In genomic region chr1:100523038-100523649, GRCh38 we compare ENCODE assay signal across 8 cellular contexts. TPM values are rescaled to one million over a fixed set of nuclear protein-coding genes. Genes with fewer than 3 reads are reported as not detected.
DNase-seq lines count a peak whose midpoint lies in the region; ATAC-seq and TF ChIP-seq lines count a peak whose summit lies in the region.

No MANE protein-coding gene starts in this region.

- no peaks in the 10 kb centered on the region for H3K27me3 Mint-ChIP-seq in activated T-cell treated with anti-CD3 and anti-CD28 coated beads, Interleukin-2, amount 50 U/mL, for 72 hours (ENCODE audit: low read depth)

- H3K27ac Mint-ChIP-seq in activated T-cell treated with anti-CD3 and anti-CD28 coated beads, Interleukin-2, amount 50 U/mL, for 72 hours, result no peak overlapping the region

- TF ChIP-seq CTCF in left lung (IDR thresholded peaks at IDR 0.05), result no peak

- no peak overlapping the region for H3K4me3 ChIP-seq in left lung

- H3K27ac ChIP-seq in left lung, result peak overlapping the region in 1 of 2 donors; percentile 23

- no peak for DNase-seq in left lung
- DNase-seq in activated T-cell treated with anti-CD3 and anti-CD28 coated beads, Interleukin-2, amount 50 U/mL, for 72 hours, result no peak
- no peak for DNase-seq in kidney tubule cell (ENCODE audit: low spot score)
- no peak for DNase-seq in KG1 (lab: John Stamatoyannopoulos, UW)

- peak; percentile 88 for ATAC-seq in GM18508 (IDR thresholded peaks at IDR 0.05; ENCODE audit: insufficient read depth, unreplicated experiment)
- peak; percentile 93 for ATAC-seq in GM21786 (IDR thresholded peaks at IDR 0.05; ENCODE audit: unreplicated experiment)
- ATAC-seq in HG03558 (IDR thresholded peaks at IDR 0.05; ENCODE audit: extremely low read depth, unreplicated experiment), result peak; percentile 92
- ATAC-seq in left lung, result peak; percentile 59
- ATAC-seq in activated T-cell treated with anti-CD3 and anti-CD28 coated beads, Interleukin-2, amount 50 U/mL, for 72 hours (replicated peaks in 1 of 2), result no peak
- no peak for ATAC-seq in esophagus mucosa

- H3K4me1 Mint-ChIP-seq in activated T-cell treated with anti-CD3 and anti-CD28 coated beads, Interleukin-2, amount 50 U/mL, for 72 hours (ENCODE audit: low read depth), result peaks cover 7% of the 10 kb centered on the region

- intact Hi-C loops in left lung (cut with DNase I), result no loop called here

- H3K4me3 Mint-ChIP-seq in activated T-cell treated with anti-CD3 and anti-CD28 coated beads, Interleukin-2, amount 50 U/mL, for 72 hours, result no peak overlapping the region

- H3K27me3 ChIP-seq in left lung, result no peaks in the 10 kb centered on the region

- no peaks in the 10 kb centered on the region for H3K9me3 Mint-ChIP-seq in activated T-cell treated with anti-CD3 and anti-CD28 coated beads, Interleukin-2, amount 50 U/mL, for 72 hours

- no peaks in the 10 kb centered on the region for H3K36me3 ChIP-seq in left lung

- no peaks in the 10 kb centered on the region for H3K9me3 ChIP-seq in left lung

- H3K4me1 ChIP-seq in left lung, result peaks cover 0 to 13% of the 10 kb centered on the region in 2 donors

- peaks cover 0 to 4% of the 10 kb centered on the region in 2 donors for H3K36me3 Mint-ChIP-seq in activated T-cell treated with anti-CD3 and anti-CD28 coated beads, Interleukin-2, amount 50 U/mL, for 72 hours (ENCODE audit: insufficient read depth in 2 of 2)

RNA-seq across cellular contexts. Expression of gene GPR88, which starts 14.8 kb away (rescaled TPM):
- under 1 TPM in 1 of 2 donors, not detected in 1; 0.10 TPM for total RNA-seq in left lung
- total RNA-seq in activated T-cell treated with anti-CD3 and anti-CD28 coated beads, Interleukin-2, amount 50 U/mL, for 72 hours, result not detected
- total RNA-seq in esophagus mucosa, result not detected

Comparison
In these comparisons a context has a peak if more than half of its experiments do, and no peak if none do; other contexts are left out.
1. ATAC-seq: peak in GM18508 (single experiment), GM21786 (single experiment), HG03558 (single experiment) and left lung (single experiment); none in activated T-cell treated with anti-CD3 and anti-CD28 coated beads, Interleukin-2, amount 50 U/mL, for 72 hours (0 of 2) and esophagus mucosa (single experiment).